ENCODE assay signal across 18 cellular contexts in the genomic region with DNA sequence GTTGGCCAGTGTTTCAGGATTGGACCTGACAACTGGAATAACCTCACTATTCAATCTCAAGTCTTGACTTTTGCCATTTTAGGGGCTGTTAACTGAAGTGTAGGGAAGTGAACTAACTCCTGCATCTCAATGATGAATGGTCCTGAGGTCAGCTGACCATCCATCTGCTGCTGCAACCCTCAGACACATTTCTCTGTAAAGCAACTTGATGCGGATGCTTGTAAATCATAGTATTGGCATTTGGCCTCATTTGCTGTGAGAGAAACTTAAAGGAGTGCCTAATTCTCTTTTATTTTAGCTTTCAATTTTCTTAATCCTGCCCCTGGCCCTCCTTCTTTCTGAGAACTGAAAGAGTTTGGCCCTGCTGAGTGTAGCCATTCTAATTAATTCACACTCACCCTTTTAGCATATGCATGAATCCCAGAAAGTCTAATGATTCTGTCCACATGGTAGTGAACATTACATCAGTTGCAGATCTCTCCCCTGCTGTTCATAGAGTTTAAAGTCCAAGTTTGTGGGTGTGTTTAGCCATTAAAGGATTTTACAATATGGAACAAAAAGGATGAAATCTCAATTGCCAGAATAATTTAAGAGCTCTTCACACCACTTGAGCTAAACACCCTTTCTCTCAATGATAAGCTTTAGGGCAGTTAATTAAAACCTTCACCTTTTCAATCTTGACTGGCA.
DNase-seq lines count a peak whose midpoint lies in the region; TF ChIP-seq lines count a peak whose summit lies in the region.
"Had no signal": no experiment of that assay in that cellular context is flagged by ENCODE, and none has a peak within 500 bp of the region (broad histone marks: within the 10 kb centered on the region; RNA-seq: fewer than 3 reads in every experiment).

No MANE protein-coding gene starts in this region.

- TF ChIP-seq CTCF in hepatocyte (IDR thresholded peaks at IDR 0.05; ENCODE audit: poor library complexity), result no peak
- TF ChIP-seq CTCF in transverse colon (IDR thresholded peaks at IDR 0.05), result no peak
- TF ChIP-seq CTCF in GM13977 (IDR thresholded peaks at IDR 0.05; ENCODE audit: extremely low read depth, insufficient read depth, missing control alignments), result no peak

- no peak overlapping the region for H2BK5ac ChIP-seq in mesendoderm (ENCODE audit: low read length)

- H3K27ac ChIP-seq in hepatocyte (no peak overlapping the region), transverse colon (peak overlapping the region in 3 of 4 donors; percentile 20 to 41 (median 41)), mesendoderm (ENCODE audit: low read depth, low read length) (no peak overlapping the region)

- H4K5ac ChIP-seq in mesendoderm (ENCODE audit: low read length), result no peak overlapping the region

- intact Hi-C loops in transverse colon (cut with DNase I; ENCODE audit: low total_unique reads), result no loop called here

- no peak overlapping the region for H2BK15ac ChIP-seq in mesendoderm (replicated peaks; ENCODE audit: low read depth)

- TF ChIP-seq POLR2A in transverse colon (IDR thresholded peaks at IDR 0.05), result no peak

- no peaks in the 10 kb centered on the region for H3K79me1 ChIP-seq in mesendoderm (ENCODE audit: low read length)

- no peak overlapping the region for H3K4me2 ChIP-seq in hepatocyte
- H3K4me2 ChIP-seq in mesendoderm (ENCODE audit: low read length), result no peak overlapping the region
- H3K4me2 ChIP-seq: SK-N-SH had no signal

- in situ Hi-C loops in transverse colon (cut with MboI; ENCODE audit: low pct_ligation_motif_present in 1 of 4, low pct_unique_long_range_greater_than_20kb in 1 of 4, low sequenced_read_pairs in 3 of 4) (loop anchor here in 1 of 4 donors (25.0 kb wide), 1 partner anchor 1940 kb away; the partner anchor contains the start of gene EFNB2), GM13977 (cut with MboI; ENCODE audit: low pct_unique_long_range_greater_than_20kb, low sequenced_read_pairs, unreplicated experiment) (no loop called here)

- no peak overlapping the region for H3K23ac ChIP-seq in mesendoderm (ENCODE audit: low read length)

- no peak overlapping the region for H3K4me3 ChIP-seq in hepatocyte
- no peak overlapping the region for H3K4me3 ChIP-seq in transverse colon
- no peak overlapping the region for H3K4me3 ChIP-seq in mesendoderm (ENCODE audit: low read length)

- no peaks in the 10 kb centered on the region for H4K20me1 ChIP-seq in hepatocyte (ENCODE audit: insufficient read depth, poor library complexity, severe bottlenecking)

- H2AK5ac ChIP-seq in mesendoderm (ENCODE audit: low read length), result no peak overlapping the region

- H3K36me3 ChIP-seq in hepatocyte (replicated peaks; ENCODE audit: insufficient read depth, low read depth) (no peaks in the 10 kb centered on the region), transverse colon (no peaks in the 10 kb centered on the region), mesendoderm (ENCODE audit: control insufficient read depth, insufficient read depth, low read length) (no peaks in the 10 kb centered on the region)

- DNase-seq in DMS 273 (lab: John Stamatoyannopoulos, UW; ENCODE audit: unreplicated experiment), result peak; percentile 52
- DNase-seq in DMS 273 treated with DMSO at 0.1 percent for 48 hours (lab: John Stamatoyannopoulos, UW), result no peak
- DNase-seq in NCI-H524 treated with DMSO at 0.1 percent for 48 hours (lab: John Stamatoyannopoulos, UW), result peak; percentile 87
- DNase-seq in hepatocyte (ENCODE audit: low spot score), result peak; percentile 14
- DNase-seq in transverse colon, result no peak
- DNase-seq in DMS153 (lab: John Stamatoyannopoulos, UW), result no peak
- no peak for DNase-seq in mesendoderm
- DNase-seq in GM13977 (ENCODE audit: low spot score), result no peak
- DNase-seq: 8988T; CD4-positive, alpha-beta memory T cell; DND-41; IMR-90; Karpas-422; NCI-H1105 treated with DMSO at 0.1 percent for 48 hours; NCI-H2029; NCI-H69; SHP77; SK-N-SH had no signal

- H3K79me2 ChIP-seq in hepatocyte, result no peaks in the 10 kb centered on the region
- no peaks in the 10 kb centered on the region for H3K79me2 ChIP-seq in mesendoderm (ENCODE audit: control insufficient read depth, insufficient read depth, low read length)

- no peak overlapping the region for H3K56ac ChIP-seq in mesendoderm (ENCODE audit: low read length)

- TF ChIP-seq EP300 in transverse colon (IDR thresholded peaks at IDR 0.05; ENCODE audit: low read depth), result no peak

- H3K9me3 ChIP-seq in hepatocyte (ENCODE audit: low read depth), result no peaks in the 10 kb centered on the region
- H3K9me3 ChIP-seq in transverse colon, result no peaks in the 10 kb centered on the region
- H3K9me3 ChIP-seq: SK-N-SH had no signal

- H3K4ac ChIP-seq in mesendoderm (ENCODE audit: low read depth, low read length), result no peak overlapping the region

- no peak overlapping the region for H2AFZ ChIP-seq in hepatocyte

- H3K4me1 ChIP-seq in hepatocyte (ENCODE audit: insufficient read depth) (peaks cover 7% of the 10 kb centered on the region), transverse colon (peaks cover 0 to 16% (median 5%) of the 10 kb centered on the region in 4 donors), mesendoderm (ENCODE audit: control insufficient read depth, low read depth, low read length) (no peaks in the 10 kb centered on the region)

- H3K27me3 ChIP-seq in hepatocyte (no peaks in the 10 kb centered on the region), transverse colon (no peaks in the 10 kb centered on the region), mesendoderm (ENCODE audit: insufficient read depth, low read length, poor library complexity) (no peaks in the 10 kb centered on the region)

- no peak overlapping the region for H2BK120ac ChIP-seq in mesendoderm (ENCODE audit: low read depth, low read length)

- H3K9ac ChIP-seq in mesendoderm (ENCODE audit: low read length), result no peak overlapping the region
- H3K9ac ChIP-seq: SK-N-SH had no signal

- no peak overlapping the region for H4K8ac ChIP-seq in mesendoderm (ENCODE audit: low read depth, low read length)

- no peaks in the 10 kb centered on the region for H3K9me2 ChIP-seq in hepatocyte (replicated peaks; ENCODE audit: insufficient read depth)
- H3K9me2 ChIP-seq: SK-N-SH had no signal

- 81% methylated on average over 1 of the region's 1 CpG for WGBS in hepatocyte (ENCODE audit: low lambda C conversion rate, missing lambda C conversion rate)
- 50 to 67% methylated on average over 1 of the region's 1 CpG for WGBS in transverse colon (ENCODE audit: low coverage in 1 of 2), 2 donors
- no CpG with 5 or more reads among the region's 1 CpG for WGBS in mesendoderm (ENCODE audit: extremely low coverage, insufficient coverage, low lambda C conversion rate)

- no peak overlapping the region for H3K18ac ChIP-seq in mesendoderm (ENCODE audit: low read length)

Comparison
In these comparisons a context has a peak if more than half of its experiments do, and no peak if none do; other contexts are left out.
1. DNase-seq: peak in DMS 273 (single experiment), NCI-H524 treated with DMSO at 0.1 percent for 48 hours (single experiment) and hepatocyte (single experiment); none in DMS 273 treated with DMSO at 0.1 percent for 48 hours (single experiment), transverse colon (single experiment), DMS153 (single experiment), mesendoderm (single experiment) and GM13977 (single experiment).
2. H3K27ac ChIP-seq: peak in transverse colon (3 of 4); none in hepatocyte (single experiment) and mesendoderm (single experiment).